Comparison of ENCODE assay signal across 1 cellular context in the genomic region with DNA sequence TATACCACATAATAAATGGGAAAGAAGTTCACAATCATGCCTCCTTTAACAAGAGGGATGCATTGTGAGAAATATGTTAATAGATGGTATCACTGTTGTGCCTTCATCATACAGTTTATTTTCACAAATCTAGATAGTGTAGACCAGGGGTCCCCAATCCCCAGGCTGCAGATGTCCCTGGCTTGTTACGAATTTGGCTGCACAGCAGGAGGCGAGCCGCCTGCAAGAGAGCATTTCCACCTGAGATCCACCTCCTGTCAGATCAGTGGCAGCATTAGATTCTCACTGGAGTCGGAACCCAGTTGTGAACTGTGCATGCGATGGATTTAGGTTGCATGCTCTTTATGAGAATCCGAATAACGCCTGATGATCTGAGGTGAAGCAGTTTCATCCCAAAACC.
TF ChIP-seq lines count a peak whose summit lies in the region.

No MANE protein-coding gene starts in this region.

TF ChIP-seq in GM23338, 12 proteins besides CTCF, POLR2A, EP300 and RAD21 (continued from another document):
- TF ChIP-seq, protein P1, sequence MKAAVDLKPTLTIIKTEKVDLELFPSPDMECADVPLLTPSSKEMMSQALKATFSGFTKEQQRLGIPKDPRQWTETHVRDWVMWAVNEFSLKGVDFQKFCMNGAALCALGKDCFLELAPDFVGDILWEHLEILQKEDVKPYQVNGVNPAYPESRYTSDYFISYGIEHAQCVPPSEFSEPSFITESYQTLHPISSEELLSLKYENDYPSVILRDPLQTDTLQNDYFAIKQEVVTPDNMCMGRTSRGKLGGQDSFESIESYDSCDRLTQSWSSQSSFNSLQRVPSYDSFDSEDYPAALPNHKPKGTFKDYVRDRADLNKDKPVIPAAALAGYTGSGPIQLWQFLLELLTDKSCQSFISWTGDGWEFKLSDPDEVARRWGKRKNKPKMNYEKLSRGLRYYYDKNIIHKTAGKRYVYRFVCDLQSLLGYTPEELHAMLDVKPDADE (IDR thresholded peaks at IDR 0.05) = no peak
- TF ChIP-seq ZNF331 (CRISPR knock-in tag; IDR thresholded peaks at IDR 0.05; ENCODE audit: low read depth) = no peak
